Comparison of ENCODE assay signal across 8 cellular contexts in the genomic region with DNA sequence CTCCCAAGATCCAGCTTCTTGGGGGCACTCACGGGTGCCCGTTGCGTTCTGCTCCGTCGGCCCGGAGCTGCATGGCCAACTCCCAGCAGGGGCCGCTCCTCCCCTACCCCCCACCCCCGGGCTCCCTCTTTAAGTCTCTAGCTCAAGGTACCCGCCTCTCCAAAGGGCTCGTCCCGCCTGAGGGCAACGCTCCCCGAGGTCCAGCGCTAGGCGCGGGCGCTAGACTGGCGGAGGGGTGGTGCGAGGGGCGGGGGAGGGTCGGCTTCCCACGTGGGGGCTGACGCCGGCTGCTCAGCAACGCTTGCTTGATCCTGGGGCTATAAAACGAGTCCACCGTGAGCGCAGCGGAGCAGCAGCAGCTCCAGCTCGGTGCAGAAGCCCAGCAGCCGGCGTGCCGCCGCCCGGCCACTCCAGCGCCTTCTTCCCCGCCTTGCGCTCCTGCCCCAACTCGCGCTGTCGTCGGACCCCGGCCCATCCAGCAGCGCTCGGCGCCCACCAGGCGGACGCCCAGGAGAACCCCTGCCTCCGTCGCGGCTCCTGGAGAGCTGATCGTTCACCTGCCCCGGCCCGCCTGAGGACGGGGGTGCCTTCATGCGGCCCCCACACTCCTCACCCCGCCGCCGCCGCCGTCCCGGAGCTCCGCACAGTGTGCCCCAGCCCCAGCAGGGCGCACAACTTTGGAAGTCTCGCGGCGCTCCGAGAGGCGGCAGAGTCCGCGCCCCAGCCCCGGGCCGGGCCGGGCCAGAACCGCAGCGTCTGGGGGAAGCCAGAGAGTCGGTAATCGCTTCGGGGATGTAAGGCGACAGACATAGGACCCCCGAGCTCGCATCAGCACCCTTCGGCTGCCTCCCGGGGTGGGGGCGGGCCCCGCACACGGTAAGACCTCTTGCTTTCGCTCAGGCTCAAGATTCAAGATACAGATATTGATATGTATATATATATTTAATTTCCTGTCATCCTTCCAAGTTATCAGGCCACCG. TPM values are rescaled to one million over a fixed set of nuclear protein-coding genes. Genes with fewer than 3 reads are reported as not detected.
DNase-seq lines count a peak whose midpoint lies in the region; ATAC-seq and TF ChIP-seq lines count a peak whose summit lies in the region.

A gene (plus strand): TSS at position 348 of the 980 bp plus-strand sequence. CDS start 968 bp downstream, outside the sequence.

- DNase-seq in 8988T (peak; percentile 91), GM10266 (ENCODE audit: extremely low spot score) (peak; percentile 56), LHCN-M2 (ENCODE audit: low read depth) (peak; percentile 39), UCSD-AML1 (lab: John Stamatoyannopoulos, UW; ENCODE audit: unreplicated experiment) (peak; percentile 88), tibial nerve (ENCODE audit: low spot score in 2 of 2) (no peak)

- peak in 1 of 2 donors; percentile 5 for TF ChIP-seq EP300 in tibial nerve (IDR thresholded peaks at IDR 0.05)

- H3K4me1 ChIP-seq in endocrine pancreas (ENCODE audit: control insufficient read depth, insufficient read depth, low read length) (no peaks in the 10 kb centered on the region), mesodermal cell (ENCODE audit: control insufficient read depth, insufficient read depth, low read length, poor library complexity, severe bottlenecking) (no peaks in the 10 kb centered on the region), tibial nerve (peaks cover 0 to 43% (median 20%) of the 10 kb centered on the region in 4 donors)

- WGBS in mesodermal cell (ENCODE audit: insufficient coverage in 2 of 2), 2 experiments: 1% methylated on average over 63 to 74 of the region's 89 CpGs
- WGBS in tibial nerve, 2 donors: 1% methylated on average over 26 to 46 of the region's 89 CpGs

- no peak for TF ChIP-seq POLR2A in tibial nerve (IDR thresholded peaks at IDR 0.05)

- H3K9me3 ChIP-seq in endocrine pancreas (ENCODE audit: control insufficient read depth, low read length) (no peaks in the 10 kb centered on the region), mesodermal cell (ENCODE audit: control insufficient read depth, low read length) (no peaks in the 10 kb centered on the region), tibial nerve (no peaks in the 10 kb centered on the region)

- H3K27me3 ChIP-seq in endocrine pancreas (ENCODE audit: control insufficient read depth, insufficient read depth, low read length) (no peaks in the 10 kb centered on the region), tibial nerve (peaks cover 0 to 57% of the 10 kb centered on the region in 2 donors)

- H3K27ac ChIP-seq in mesodermal cell (ENCODE audit: low read depth, low read length, severe bottlenecking) (no peak within 1 kb of the TSS), tibial nerve (peak within 1 kb of the TSS in 1 of 4 donors; percentile 12)

- peak within 1 kb of the TSS; percentile 50 for H3K9ac ChIP-seq in endocrine pancreas (ENCODE audit: control insufficient read depth, insufficient read depth, low read length)

- ATAC-seq in HG03439 (IDR thresholded peaks at IDR 0.05; ENCODE audit: unreplicated experiment): no peak

- H3K4me3 ChIP-seq in endocrine pancreas (ENCODE audit: control insufficient read depth, insufficient read depth, low read length) (peak within 1 kb of the TSS; percentile 27), mesodermal cell (ENCODE audit: extremely low read depth, insufficient read depth, low read length, poor library complexity, severe bottlenecking) (peak within 1 kb of the TSS; percentile 40), tibial nerve (peak within 1 kb of the TSS; percentile 19 to 52 (median 49))

- TF ChIP-seq CTCF in GM10266 (IDR thresholded peaks at IDR 0.05; ENCODE audit: control insufficient read depth, insufficient read depth, low read depth, missing control alignments) (no peak), tibial nerve (IDR thresholded peaks at IDR 0.05) (no peak)

- H3K36me3 ChIP-seq in endocrine pancreas (ENCODE audit: control insufficient read depth, insufficient read depth, low read length) (no peaks in the 10 kb centered on the region), mesodermal cell (ENCODE audit: control insufficient read depth, insufficient read depth, low read length) (no peaks in the 10 kb centered on the region), tibial nerve (no peaks in the 10 kb centered on the region)

RNA-seq across cellular contexts. Expression of the gene that starts here (rescaled TPM):
- 0.13 and 0.34 TPM in 2 replicates for total RNA-seq in LHCN-M2 (2014; rRNA removed)
- polyA plus RNA-seq in LHCN-M2 (2012): 1.7 TPM
- polyA plus RNA-seq in mesodermal cell (2013, experiment 1 of 2): 1.3 TPM
- polyA plus RNA-seq in mesodermal cell (2013, experiment 2 of 2): 0.76 TPM
- total RNA-seq in tibial nerve: 10 to 100 TPM in 3 of 4 donors, 1 to 10 TPM in 1; 8.5 to 62.1 (median 17.6) TPM

Comparison
In these comparisons a context has a peak if more than half of its experiments do, and no peak if none do; other contexts are left out.
1. DNase-seq: peak in 8988T (single experiment), GM10266 (single experiment), LHCN-M2 (single experiment) and UCSD-AML1 (single experiment); none in tibial nerve (0 of 2).
2. Peak in every context shown above with its lines, with median percentiles within 50 percentile points of each other: H3K4me3 ChIP-seq.